Comparison of ENCODE assay signal across 9 cellular contexts in the genomic region with DNA sequence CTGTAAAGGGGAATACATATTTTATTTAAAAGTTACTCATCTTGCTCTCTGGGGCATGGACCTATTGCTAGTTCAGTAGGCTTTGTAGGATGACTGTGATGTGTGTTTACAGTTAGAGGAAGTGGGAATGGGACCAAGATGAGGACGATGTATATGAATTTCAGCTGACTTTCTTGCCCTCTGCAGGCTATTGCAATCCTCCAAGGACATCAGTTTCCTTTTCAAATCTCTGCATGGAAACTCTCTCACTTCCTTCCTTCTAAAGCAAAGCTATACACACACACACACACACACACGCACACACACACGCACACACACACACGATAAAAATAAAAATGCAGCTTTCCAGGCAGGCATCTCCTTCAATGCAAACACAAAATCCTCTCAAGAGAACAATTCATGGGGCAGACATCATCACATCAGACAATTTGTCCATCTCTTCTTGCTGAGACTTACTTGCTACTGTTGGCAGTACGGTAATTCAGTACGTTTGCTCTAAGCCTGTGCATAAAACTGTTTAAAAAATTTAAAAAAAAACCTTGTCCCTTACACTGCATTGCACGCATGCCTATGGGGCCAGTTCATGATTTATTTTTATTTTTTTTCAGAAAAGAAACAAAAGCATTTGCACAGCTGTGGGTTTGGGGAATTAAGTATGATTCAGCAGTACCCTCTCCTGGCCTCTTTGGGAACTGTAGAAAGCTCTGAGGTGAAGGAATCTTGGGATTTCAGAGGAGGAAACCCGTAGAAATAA. TPM values are rescaled to one million over a fixed set of nuclear protein-coding genes. Genes with fewer than 3 reads are reported as not detected.
A peak's percentile ranks its signal among the peaks of the same experiment; 100 is the strongest.
DNase-seq lines count a peak whose midpoint lies in the region; ATAC-seq and TF ChIP-seq lines count a peak whose summit lies in the region.
"Had no signal": no experiment of that assay in that cellular context is flagged by ENCODE, and none has a peak within 500 bp of the region (broad histone marks: within the 10 kb centered on the region; RNA-seq: fewer than 3 reads in every experiment).

No MANE protein-coding gene starts in this region.

- DNase-seq in ELR (ENCODE audit: low read depth) (peak; percentile 76), NCI-H2171 treated with DMSO at 0.1 percent for 48 hours (lab: John Stamatoyannopoulos, UW) (peak; percentile 38), adipocyte (ENCODE audit: low read depth) (peak; percentile 90), left ventricle myocardium superior (no peak), sigmoid colon (no peak), NCI-H2107 treated with DMSO at 0.1 percent for 48 hours (lab: John Stamatoyannopoulos, UW; ENCODE audit: unreplicated experiment) (no peak)

- no peak for TF ChIP-seq POLR2A in sigmoid colon (IDR thresholded peaks at IDR 0.05)

- peak overlapping the region; percentile 68 for H3K9ac ChIP-seq in adipocyte (ENCODE audit: low read length)

- TF ChIP-seq CTCF in 22Rv1 (IDR thresholded peaks at IDR 0.05) (peak; percentile 79), sigmoid colon (IDR thresholded peaks at IDR 0.05) (peak; percentile 61 to 80 (median 65))

- H3K27me3 ChIP-seq in adipocyte (replicated peaks; ENCODE audit: control insufficient read depth, insufficient read depth, low read length), result no peaks in the 10 kb centered on the region
- H3K27me3 ChIP-seq in sigmoid colon, result no peaks in the 10 kb centered on the region

- ATAC-seq in left ventricle myocardium superior (peak; percentile 88), HG03196 (IDR thresholded peaks at IDR 0.05; ENCODE audit: unreplicated experiment) (no peak)

- H3K27ac ChIP-seq in 22Rv1 (no peak overlapping the region), sigmoid colon (peak overlapping the region; percentile 21 to 60 (median 36))

- TF ChIP-seq EP300 in sigmoid colon (IDR thresholded peaks at IDR 0.05), result no peak

- H3K9me3 ChIP-seq in adipocyte (ENCODE audit: control insufficient read depth, low read length), result no peaks in the 10 kb centered on the region
- H3K9me3 ChIP-seq in sigmoid colon, result no peaks in the 10 kb centered on the region

- 22 to 27% methylated on average over 8 of the region's 8 CpGs for WGBS in sigmoid colon, 2 donors

- H3K4me3 ChIP-seq in adipocyte (ENCODE audit: low read length) (peak overlapping the region; percentile 73), sigmoid colon (peak overlapping the region in 3 of 4 donors; percentile 13 to 31 (median 22))

- peaks cover 19% of the 10 kb centered on the region for H3K4me1 ChIP-seq in adipocyte (ENCODE audit: control insufficient read depth, insufficient read depth, low read length)
- H3K4me1 ChIP-seq in sigmoid colon, result peaks cover 0 to 18% (median 15%) of the 10 kb centered on the region in 4 donors

- H3K36me3 ChIP-seq in adipocyte (ENCODE audit: control insufficient read depth, insufficient read depth, low read length, severe bottlenecking), result no peaks in the 10 kb centered on the region
- H3K36me3 ChIP-seq in sigmoid colon, result no peaks in the 10 kb centered on the region

- intact Hi-C loops in left ventricle myocardium superior (cut with micrococcal nuclease) (no loop called here), sigmoid colon (cut with DNase I) (loop anchor here (1.0 to 10.0 kb wide), 3 partner anchors 95 to 425 kb away; no protein-coding TSS in a partner anchor)

RNA-seq across cellular contexts. Expression of gene ICOS, which starts 27.2 kb away (rescaled TPM):
- total RNA-seq in left ventricle myocardium superior, result not detected
- under 1 TPM in 1 of 4 donors, not detected in 3; 0.27 TPM for total RNA-seq in sigmoid colon
- polyA plus RNA-seq in sigmoid colon, result 1 to 10 TPM in 1 of 3 donors, not detected in 2; 6.4 TPM
- total RNA-seq: pulmonary artery endothelial cell had no signal

RNA-seq across cellular contexts. Expression of gene CTLA4, which starts 41.8 kb away (rescaled TPM):
- total RNA-seq in left ventricle myocardium superior (not detected), sigmoid colon (under 1 TPM in 1 of 4 donors, not detected in 3; 0.49 TPM)
- polyA plus RNA-seq in sigmoid colon, result 1 to 10 TPM in 1 of 3 donors, not detected in 2; 9.0 TPM
- total RNA-seq: pulmonary artery endothelial cell had no signal

Comparison
In these comparisons a context has a peak if more than half of its experiments do, and no peak if none do; other contexts are left out.
1. DNase-seq: peak in ELR (single experiment), NCI-H2171 treated with DMSO at 0.1 percent for 48 hours (single experiment) and adipocyte (single experiment); none in left ventricle myocardium superior (single experiment), sigmoid colon (single experiment) and NCI-H2107 treated with DMSO at 0.1 percent for 48 hours (single experiment).